Comparison of ENCODE assay signal across 1 cellular context in the genomic region with DNA sequence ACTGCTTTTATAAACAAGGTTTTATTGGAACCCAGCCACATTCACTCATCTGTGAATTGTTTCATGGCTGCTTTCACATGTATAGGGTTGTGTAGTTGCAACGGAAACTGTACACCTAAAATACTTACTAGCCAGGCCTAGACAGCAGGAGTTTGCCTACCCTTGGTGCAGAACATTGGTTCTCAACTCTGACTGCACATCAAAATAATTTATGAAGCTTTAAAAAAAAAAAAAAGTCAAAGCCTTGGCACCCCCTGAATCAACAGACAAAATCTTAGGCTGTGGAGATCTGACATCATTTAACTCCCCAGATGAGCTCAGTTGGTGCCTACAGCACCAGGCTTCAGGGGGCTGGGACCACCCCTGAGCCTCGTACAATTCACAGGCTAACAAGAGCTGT.
TF ChIP-seq lines count a peak whose summit lies in the region.

No MANE protein-coding gene starts in this region.

TF ChIP-seq in HepG2, 621 proteins besides CTCF, POLR2A, EP300 and RAD21 (continued from another document):
- TF ChIP-seq, protein P1, sequence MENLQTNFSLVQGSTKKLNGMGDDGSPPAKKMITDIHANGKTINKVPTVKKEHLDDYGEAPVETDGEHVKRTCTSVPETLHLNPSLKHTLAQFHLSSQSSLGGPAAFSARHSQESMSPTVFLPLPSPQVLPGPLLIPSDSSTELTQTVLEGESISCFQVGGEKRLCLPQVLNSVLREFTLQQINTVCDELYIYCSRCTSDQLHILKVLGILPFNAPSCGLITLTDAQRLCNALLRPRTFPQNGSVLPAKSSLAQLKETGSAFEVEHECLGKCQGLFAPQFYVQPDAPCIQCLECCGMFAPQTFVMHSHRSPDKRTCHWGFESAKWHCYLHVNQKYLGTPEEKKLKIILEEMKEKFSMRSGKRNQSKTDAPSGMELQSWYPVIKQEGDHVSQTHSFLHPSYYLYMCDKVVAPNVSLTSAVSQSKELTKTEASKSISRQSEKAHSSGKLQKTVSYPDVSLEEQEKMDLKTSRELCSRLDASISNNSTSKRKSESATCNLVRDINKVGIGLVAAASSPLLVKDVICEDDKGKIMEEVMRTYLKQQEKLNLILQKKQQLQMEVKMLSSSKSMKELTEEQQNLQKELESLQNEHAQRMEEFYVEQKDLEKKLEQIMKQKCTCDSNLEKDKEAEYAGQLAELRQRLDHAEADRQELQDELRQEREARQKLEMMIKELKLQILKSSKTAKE (CRISPR knock-in tag; IDR thresholded peaks at IDR 0.05; ENCODE audit: borderline replicate concordance), result no peak
- TF ChIP-seq ZMAT3 (CRISPR knock-in tag; conservative IDR thresholded peaks at IDR 0.05), result no peak
- no peak for TF ChIP-seq SMYD3 (CRISPR knock-in tag; IDR thresholded peaks at IDR 0.05)
- TF ChIP-seq NFYC (CRISPR knock-in tag; IDR thresholded peaks at IDR 0.05), result no peak
- TF ChIP-seq TOE1 (CRISPR knock-in tag; IDR thresholded peaks at IDR 0.05), result no peak
- no peak for TF ChIP-seq ZBTB1 (CRISPR knock-in tag; IDR thresholded peaks at IDR 0.05; ENCODE audit: borderline replicate concordance)
- TF ChIP-seq ZNF713 (CRISPR knock-in tag; IDR thresholded peaks at IDR 0.05), result no peak
- no peak for TF ChIP-seq ZNF354B (CRISPR knock-in tag; IDR thresholded peaks at IDR 0.05)
